Comparison of ENCODE assay signal across 1 cellular context in the genomic region with DNA sequence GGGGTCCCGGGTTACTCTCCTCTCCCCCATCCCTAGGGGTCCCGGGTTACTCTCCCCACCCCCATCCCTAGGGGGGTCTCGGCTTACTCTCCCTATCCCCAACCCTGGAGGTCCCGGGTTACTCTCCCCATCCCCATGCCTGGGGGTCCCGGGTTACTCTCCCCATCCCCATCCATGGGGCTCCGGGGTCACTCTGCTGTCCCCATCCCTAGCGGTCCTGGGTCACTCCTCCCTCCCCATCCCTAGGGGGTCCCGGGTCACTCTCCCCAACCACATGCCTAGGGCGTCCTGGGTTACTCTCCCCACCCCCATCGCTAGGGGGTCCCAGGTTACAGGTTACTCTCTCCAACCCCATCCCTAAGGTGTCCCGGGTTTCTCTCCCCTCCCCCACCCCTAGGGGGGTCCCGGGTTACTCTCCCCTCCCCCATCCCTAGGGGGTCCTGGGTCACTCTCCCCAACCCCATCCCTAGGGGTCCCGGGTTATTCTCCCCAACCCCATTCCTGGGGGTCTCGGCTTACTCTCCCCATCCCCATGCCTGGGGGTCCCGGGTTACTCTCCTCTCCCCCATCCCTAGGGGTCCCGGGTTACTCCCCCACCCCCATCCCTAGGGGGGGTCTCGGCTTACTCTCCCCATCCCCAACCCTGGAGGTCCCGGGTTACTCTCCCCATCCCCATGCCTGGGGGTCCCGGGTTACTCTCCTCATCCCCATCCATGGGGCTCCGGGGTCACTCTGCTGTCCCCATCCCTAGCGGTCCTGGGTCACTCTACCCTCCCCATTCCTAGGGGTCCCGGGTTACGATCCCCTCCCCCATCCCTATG.
TF ChIP-seq lines count a peak whose summit lies in the region.

No MANE protein-coding gene starts in this region.

TF ChIP-seq in HepG2, 621 proteins besides CTCF, POLR2A, EP300 and RAD21 (continued from another document):
- TF ChIP-seq, protein P1, sequence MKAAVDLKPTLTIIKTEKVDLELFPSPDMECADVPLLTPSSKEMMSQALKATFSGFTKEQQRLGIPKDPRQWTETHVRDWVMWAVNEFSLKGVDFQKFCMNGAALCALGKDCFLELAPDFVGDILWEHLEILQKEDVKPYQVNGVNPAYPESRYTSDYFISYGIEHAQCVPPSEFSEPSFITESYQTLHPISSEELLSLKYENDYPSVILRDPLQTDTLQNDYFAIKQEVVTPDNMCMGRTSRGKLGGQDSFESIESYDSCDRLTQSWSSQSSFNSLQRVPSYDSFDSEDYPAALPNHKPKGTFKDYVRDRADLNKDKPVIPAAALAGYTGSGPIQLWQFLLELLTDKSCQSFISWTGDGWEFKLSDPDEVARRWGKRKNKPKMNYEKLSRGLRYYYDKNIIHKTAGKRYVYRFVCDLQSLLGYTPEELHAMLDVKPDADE (CRISPR knock-in tag; IDR thresholded peaks at IDR 0.05) = no peak
- no peak for TF ChIP-seq GLI4 (CRISPR knock-in tag; IDR thresholded peaks at IDR 0.05; ENCODE audit: borderline replicate concordance)
- TF ChIP-seq, protein P2, sequence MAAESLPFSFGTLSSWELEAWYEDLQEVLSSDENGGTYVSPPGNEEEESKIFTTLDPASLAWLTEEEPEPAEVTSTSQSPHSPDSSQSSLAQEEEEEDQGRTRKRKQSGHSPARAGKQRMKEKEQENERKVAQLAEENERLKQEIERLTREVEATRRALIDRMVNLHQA (CRISPR knock-in tag; IDR thresholded peaks at IDR 0.05) = no peak
- TF ChIP-seq SP140L (CRISPR knock-in tag; IDR thresholded peaks at IDR 0.05; ENCODE audit: borderline replicate concordance) = no peak
- TF ChIP-seq ZNF331 (CRISPR knock-in tag; IDR thresholded peaks at IDR 0.05) = no peak
